1 cellular context compared by ENCODE assay signal in the genomic region with DNA sequence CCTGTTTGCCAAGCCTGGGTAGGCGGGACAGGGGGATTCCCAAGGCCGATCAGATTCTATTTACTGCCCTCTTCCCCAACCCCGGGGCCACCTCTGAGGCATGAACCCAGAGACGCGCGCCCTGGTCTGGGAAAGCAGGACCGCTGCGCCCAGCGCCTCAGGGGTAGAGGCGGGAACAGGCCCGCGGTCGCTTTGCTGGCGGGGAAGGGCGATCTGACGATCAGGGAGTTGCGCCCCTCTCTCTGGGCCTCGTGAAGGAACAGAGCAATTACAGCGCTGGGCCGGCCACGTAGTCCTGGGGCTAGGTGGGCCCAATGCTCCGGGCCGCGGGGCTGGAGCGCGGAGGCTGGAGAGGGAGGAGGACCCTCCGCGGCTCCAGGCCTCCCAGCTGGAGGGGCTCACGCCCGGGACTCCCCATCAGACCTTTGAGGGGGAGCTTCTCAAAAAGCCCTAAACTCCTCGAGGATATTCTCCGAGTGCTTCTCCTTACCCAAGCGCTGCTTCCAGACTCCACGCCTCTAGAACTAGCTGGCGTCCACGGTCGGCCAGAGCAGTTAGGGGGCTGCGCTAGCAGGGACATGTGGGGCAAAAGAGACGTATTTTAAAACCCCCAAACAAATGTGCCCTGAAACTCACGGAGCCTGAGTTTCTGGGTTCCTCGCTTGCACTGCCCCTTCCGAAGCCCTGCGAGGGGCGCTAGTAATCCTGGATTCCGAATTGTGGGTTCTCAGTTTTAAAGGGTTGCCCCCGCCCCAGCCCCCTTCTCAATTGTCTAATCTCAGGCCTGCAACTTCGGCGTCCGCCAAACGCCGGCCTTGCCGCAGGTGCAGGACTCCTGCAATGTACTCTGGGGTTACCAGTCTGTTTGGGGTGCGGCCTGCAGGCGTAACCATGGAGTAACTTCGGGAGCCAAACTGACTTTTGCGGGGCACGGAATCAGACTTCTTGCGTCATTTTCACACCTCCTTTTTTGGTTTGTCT.
TF ChIP-seq lines count a peak whose summit lies in the region.

No MANE protein-coding gene starts in this region.

TF ChIP-seq in H1, 55 proteins besides CTCF, POLR2A, EP300 and RAD21:
- TF ChIP-seq TEAD4 (IDR thresholded peaks at IDR 0.05; ENCODE audit: low read depth, low read length) (no peak), SAP30 (IDR thresholded peaks at IDR 0.05; ENCODE audit: insufficient read depth, insufficient replicate concordance, low read length) (no peak), TCF12 (IDR thresholded peaks at IDR 0.05; ENCODE audit: low read depth, low read length) (0 out of 2 replicates have a peak, but pooled peaks have one; percentile 60), CEBPB (IDR thresholded peaks at IDR 0.05; ENCODE audit: low read depth, low read length) (peak; percentile 56; the same call in 1 of the 2 replicates), EGR1 (IDR thresholded peaks at IDR 0.05; ENCODE audit: borderline replicate concordance, low read depth, low read length) (no peak), GTF2F1 (IDR thresholded peaks at IDR 0.05; ENCODE audit: borderline replicate concordance, low read depth, low read length) (no peak), SUZ12 (IDR thresholded peaks at IDR 0.05; ENCODE audit: low read length) (peak; percentile 93), KDM4A (IDR thresholded peaks at IDR 0.05; ENCODE audit: low read depth, low read length, severe bottlenecking) (peak; percentile 70), RNF2 (IDR thresholded peaks at IDR 0.05; ENCODE audit: borderline replicate concordance, low read depth, low read length, missing control alignments, poor library complexity, severe bottlenecking) (peak; percentile 94), CTBP2 (IDR thresholded peaks at IDR 0.05; ENCODE audit: borderline replicate concordance, insufficient read depth, insufficient read length, low read length) (peak; percentile 62), EZH2 (IDR thresholded peaks at IDR 0.05; ENCODE audit: low read depth, low read length, severe bottlenecking) (peak; percentile 92)
- TF ChIP-seq, protein P1, sequence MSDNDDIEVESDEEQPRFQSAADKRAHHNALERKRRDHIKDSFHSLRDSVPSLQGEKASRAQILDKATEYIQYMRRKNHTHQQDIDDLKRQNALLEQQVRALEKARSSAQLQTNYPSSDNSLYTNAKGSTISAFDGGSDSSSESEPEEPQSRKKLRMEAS (IDR thresholded peaks at IDR 0.05): peak; percentile 78
- TF ChIP-seq, protein P2, sequence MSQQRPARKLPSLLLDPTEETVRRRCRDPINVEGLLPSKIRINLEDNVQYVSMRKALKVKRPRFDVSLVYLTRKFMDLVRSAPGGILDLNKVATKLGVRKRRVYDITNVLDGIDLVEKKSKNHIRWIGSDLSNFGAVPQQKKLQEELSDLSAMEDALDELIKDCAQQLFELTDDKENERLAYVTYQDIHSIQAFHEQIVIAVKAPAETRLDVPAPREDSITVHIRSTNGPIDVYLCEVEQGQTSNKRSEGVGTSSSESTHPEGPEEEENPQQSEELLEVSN (IDR thresholded peaks at IDR 0.05): peak; percentile 72
TF ChIP-seq in H1: peak in this region for 9.
